In genomic region chr7:46369933-46370654, GRCh38 we compare ENCODE assay signal across 15 cellular contexts.
DNase-seq lines count a peak whose midpoint lies in the region; ATAC-seq and TF ChIP-seq lines count a peak whose summit lies in the region.
"Had no signal": no experiment of that assay in that cellular context is flagged by ENCODE, and none has a peak within 500 bp of the region (broad histone marks: within the 10 kb centered on the region; RNA-seq: fewer than 3 reads in every experiment).

No MANE protein-coding gene starts in this region.

- H3K4me1 Mint-ChIP-seq in progenitor cell of endocrine pancreas (ENCODE audit: low read depth) = no peaks in the 10 kb centered on the region
- no peaks in the 10 kb centered on the region for H3K4me1 Mint-ChIP-seq in T-helper 17 cell
- H3K4me1 Mint-ChIP-seq: naive B cell had no signal

- H3K27me3 ChIP-seq in ACC112 (ENCODE audit: insufficient read depth, low read length) (no peaks in the 10 kb centered on the region), HCT116 (ENCODE audit: insufficient read depth, low read length) (no peaks in the 10 kb centered on the region)
- H3K27me3 ChIP-seq: spleen had no signal

- TF ChIP-seq CTCF in HCT116 (IDR thresholded peaks at IDR 0.05 in 2 of 3, conservative IDR thresholded peaks at IDR 0.05 in 1 of 3; ENCODE audit: borderline replicate concordance in 1 of 3, insufficient read depth in 1 of 3, low read depth in 2 of 3, low read length in 2 of 3) (no peak), fibroblast of the aortic adventitia (IDR thresholded peaks at IDR 0.05; ENCODE audit: insufficient read depth, low read length) (no peak), progenitor cell of endocrine pancreas (IDR thresholded peaks at IDR 0.05; ENCODE audit: unreplicated experiment) (no peak)

- CTCF ChIA-PET in HCT116 (lab: Charles Lee) = no interaction called here

- H3K4me3 Mint-ChIP-seq in progenitor cell of endocrine pancreas (ENCODE audit: low read depth) = no peak overlapping the region
- no peak overlapping the region for H3K4me3 Mint-ChIP-seq in T-helper 17 cell
- H3K4me3 Mint-ChIP-seq: naive B cell had no signal

- H3K79me2 ChIP-seq in ACC112 (ENCODE audit: control insufficient read depth, insufficient read depth, low read length, unreplicated experiment) (no peaks in the 10 kb centered on the region), HCT116 (ENCODE audit: insufficient read depth, low read length) (no peaks in the 10 kb centered on the region)

- no peaks in the 10 kb centered on the region for H3K9me2 ChIP-seq in HCT116 (ENCODE audit: insufficient read depth)

- TF ChIP-seq POLR2A in HCT116 (IDR thresholded peaks at IDR 0.05; ENCODE audit: borderline replicate concordance, extremely low read depth, insufficient read depth, insufficient read length) = no peak

- H3K27me3 Mint-ChIP-seq in progenitor cell of endocrine pancreas (no peaks in the 10 kb centered on the region), T-helper 17 cell (no peaks in the 10 kb centered on the region)
- H3K27me3 Mint-ChIP-seq: naive B cell had no signal

- peak; percentile 7 for DNase-seq in HCT116 (ENCODE audit: low read depth, low spot score)
- DNase-seq in fibroblast of the aortic adventitia (ENCODE audit: low read depth) = peak; percentile 99
- no peak for DNase-seq in progenitor cell of endocrine pancreas (ENCODE audit: low spot score, unreplicated experiment)
- DNase-seq in T-helper 17 cell = no peak
- DNase-seq in activated CD8-positive, alpha-beta memory T cell treated with anti-CD3 and anti-CD28 coated beads for 24 hours = no peak
- DNase-seq: activated CD4-positive, alpha-beta T cell treated with anti-CD3 and anti-CD28 coated beads for 4 hours; activated effector memory CD4-positive, alpha-beta T cell treated with Interleukin-2 at 50 U/mL for 16 hours; dorsolateral prefrontal cortex; naive B cell; NCI-H146; spleen had no signal

- H2AFZ ChIP-seq in ACC112 (ENCODE audit: low read length, unreplicated experiment) (no peak overlapping the region), HCT116 (ENCODE audit: low read depth, low read length, poor library complexity, severe bottlenecking) (peak overlapping the region; percentile 24)

- H3K9me3 ChIP-seq in HCT116 (ENCODE audit: control insufficient read depth in 1 of 2, insufficient read depth in 1 of 2, low read depth in 1 of 2, low read length in 2 of 2) (no peaks in the 10 kb centered on the region), T-helper 17 cell (ENCODE audit: control insufficient read depth, low read length, poor library complexity, severe bottlenecking) (no peaks in the 10 kb centered on the region)
- H3K9me3 ChIP-seq: spleen had no signal

- intact Hi-C loops in HCT116 (cut with micrococcal nuclease) = no loop called here

- POLR2A ChIA-PET in HCT116 (lab: Charles Lee) = no interaction called here

- no TSS peak for BruUV-seq in HCT116 (replicated peaks; lab: Mats Ljungman, UMichigan)

- H3K36me3 Mint-ChIP-seq in progenitor cell of endocrine pancreas (ENCODE audit: insufficient read depth) (no peaks in the 10 kb centered on the region), T-helper 17 cell (ENCODE audit: low read depth) (no peaks in the 10 kb centered on the region)
- H3K36me3 Mint-ChIP-seq: naive B cell had no signal

- ATAC-seq in HCT116 = peak; percentile 72
- peak; percentile 93 for ATAC-seq in SK-N-SH treated with all-trans-retinoic acid at 6 μM for 48 hours
- ATAC-seq in T-helper 17 cell = no peak
- no peak for ATAC-seq in HG03571 (IDR thresholded peaks at IDR 0.05; ENCODE audit: unreplicated experiment)

- H3K36me3 ChIP-seq in ACC112 (ENCODE audit: insufficient read depth, low read length) (no peaks in the 10 kb centered on the region), HCT116 (ENCODE audit: control insufficient read depth in 1 of 2, insufficient read depth in 2 of 2, low read length in 2 of 2) (no peaks in the 10 kb centered on the region)
- H3K36me3 ChIP-seq: spleen had no signal

- no peak overlapping the region for H3K27ac Mint-ChIP-seq in progenitor cell of endocrine pancreas
- H3K27ac Mint-ChIP-seq in T-helper 17 cell = no peak overlapping the region
- H3K27ac Mint-ChIP-seq: naive B cell had no signal

- no peak overlapping the region for H3K4me3 ChIP-seq in ACC112 (ENCODE audit: low read depth, low read length)
- no peak overlapping the region for H3K4me3 ChIP-seq in HCT116 (replicated peaks in 1 of 2; ENCODE audit: low read depth in 1 of 2, low read length in 2 of 2)
- no peak overlapping the region for H3K4me3 ChIP-seq in fibroblast of the aortic adventitia (ENCODE audit: low read depth, low read length)
- H3K4me3 ChIP-seq: dorsolateral prefrontal cortex, spleen had no signal

- peaks cover 7% of the 10 kb centered on the region for H3K9me3 Mint-ChIP-seq in progenitor cell of endocrine pancreas (ENCODE audit: low read depth)

- H3K27ac ChIP-seq in ACC112 (ENCODE audit: low read depth, low read length) = peak overlapping the region; percentile 69
- no peak overlapping the region for H3K27ac ChIP-seq in HCT116 (ENCODE audit: low read depth, low read length)
- H3K27ac ChIP-seq: dorsolateral prefrontal cortex, HL-60 had no signal

- peak; percentile 19; the same call in 1 of the 2 replicates for TF ChIP-seq RAD21 in HCT116 (IDR thresholded peaks at IDR 0.05; ENCODE audit: low read depth)

- 0 out of 2 replicates have a peak overlapping the region, but pooled peaks have one; percentile 1 for H3K4me2 ChIP-seq in HCT116 (ENCODE audit: low read length)

- RAD21 ChIA-PET in HCT116 (lab: Charles Lee; ENCODE audit: low non-redundant PET in 1 of 2, low total read pairs in 2 of 2, uncharacterized antibody in 2 of 2, unreplicated experiment in 2 of 2) = no interaction called here

- H3K9ac ChIP-seq in HCT116 (ENCODE audit: low read length) = no peak overlapping the region

- no peaks in the 10 kb centered on the region for H4K20me1 ChIP-seq in HCT116 (ENCODE audit: insufficient read depth)

- peaks cover 10% of the 10 kb centered on the region for H3K4me1 ChIP-seq in ACC112 (ENCODE audit: control insufficient read depth, insufficient read depth, low read length, unreplicated experiment)
- peaks cover 9% of the 10 kb centered on the region in 2 experiments; a peak in 3 of 4 replicates for H3K4me1 ChIP-seq in HCT116 (ENCODE audit: control insufficient read depth in 1 of 2, insufficient read depth in 2 of 2, low read length in 2 of 2)
- H3K4me1 ChIP-seq: spleen had no signal

TF ChIP-seq in HCT116, 20 proteins besides CTCF, POLR2A, EP300 and RAD21 (continues in another document):
- TF ChIP-seq ELF1 (IDR thresholded peaks at IDR 0.05; ENCODE audit: borderline replicate concordance, low read depth) (no peak), ZNF274 (IDR thresholded peaks at IDR 0.05; ENCODE audit: low read depth, low read length) (no peak)
- TF ChIP-seq, protein P1, sequence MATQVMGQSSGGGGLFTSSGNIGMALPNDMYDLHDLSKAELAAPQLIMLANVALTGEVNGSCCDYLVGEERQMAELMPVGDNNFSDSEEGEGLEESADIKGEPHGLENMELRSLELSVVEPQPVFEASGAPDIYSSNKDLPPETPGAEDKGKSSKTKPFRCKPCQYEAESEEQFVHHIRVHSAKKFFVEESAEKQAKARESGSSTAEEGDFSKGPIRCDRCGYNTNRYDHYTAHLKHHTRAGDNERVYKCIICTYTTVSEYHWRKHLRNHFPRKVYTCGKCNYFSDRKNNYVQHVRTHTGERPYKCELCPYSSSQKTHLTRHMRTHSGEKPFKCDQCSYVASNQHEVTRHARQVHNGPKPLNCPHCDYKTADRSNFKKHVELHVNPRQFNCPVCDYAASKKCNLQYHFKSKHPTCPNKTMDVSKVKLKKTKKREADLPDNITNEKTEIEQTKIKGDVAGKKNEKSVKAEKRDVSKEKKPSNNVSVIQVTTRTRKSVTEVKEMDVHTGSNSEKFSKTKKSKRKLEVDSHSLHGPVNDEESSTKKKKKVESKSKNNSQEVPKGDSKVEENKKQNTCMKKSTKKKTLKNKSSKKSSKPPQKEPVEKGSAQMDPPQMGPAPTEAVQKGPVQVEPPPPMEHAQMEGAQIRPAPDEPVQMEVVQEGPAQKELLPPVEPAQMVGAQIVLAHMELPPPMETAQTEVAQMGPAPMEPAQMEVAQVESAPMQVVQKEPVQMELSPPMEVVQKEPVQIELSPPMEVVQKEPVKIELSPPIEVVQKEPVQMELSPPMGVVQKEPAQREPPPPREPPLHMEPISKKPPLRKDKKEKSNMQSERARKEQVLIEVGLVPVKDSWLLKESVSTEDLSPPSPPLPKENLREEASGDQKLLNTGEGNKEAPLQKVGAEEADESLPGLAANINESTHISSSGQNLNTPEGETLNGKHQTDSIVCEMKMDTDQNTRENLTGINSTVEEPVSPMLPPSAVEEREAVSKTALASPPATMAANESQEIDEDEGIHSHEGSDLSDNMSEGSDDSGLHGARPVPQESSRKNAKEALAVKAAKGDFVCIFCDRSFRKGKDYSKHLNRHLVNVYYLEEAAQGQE (IDR thresholded peaks at IDR 0.05; ENCODE audit: low read depth) = no peak

TF ChIP-seq in SK-N-SH treated with all-trans-retinoic acid at 6 μM for 48 hours, 23 proteins besides CTCF, POLR2A, EP300 and RAD21 (continues in another document):
- no peak for TF ChIP-seq ZFP30 (CRISPR knock-in tag; IDR thresholded peaks at IDR 0.05)
- TF ChIP-seq ISL1 (CRISPR knock-in tag; IDR thresholded peaks at IDR 0.05) = peak; percentile 97
- TF ChIP-seq ZNF8 (CRISPR knock-in tag; IDR thresholded peaks at IDR 0.05) = peak; percentile 15; the same call in 1 of the 2 replicates
- no peak for TF ChIP-seq ARNTL (CRISPR knock-in tag; IDR thresholded peaks at IDR 0.05; ENCODE audit: borderline replicate concordance, low read depth)
- no peak for TF ChIP-seq PPARA (CRISPR knock-in tag; IDR thresholded peaks at IDR 0.05; ENCODE audit: borderline replicate concordance)
- TF ChIP-seq, protein P2, sequence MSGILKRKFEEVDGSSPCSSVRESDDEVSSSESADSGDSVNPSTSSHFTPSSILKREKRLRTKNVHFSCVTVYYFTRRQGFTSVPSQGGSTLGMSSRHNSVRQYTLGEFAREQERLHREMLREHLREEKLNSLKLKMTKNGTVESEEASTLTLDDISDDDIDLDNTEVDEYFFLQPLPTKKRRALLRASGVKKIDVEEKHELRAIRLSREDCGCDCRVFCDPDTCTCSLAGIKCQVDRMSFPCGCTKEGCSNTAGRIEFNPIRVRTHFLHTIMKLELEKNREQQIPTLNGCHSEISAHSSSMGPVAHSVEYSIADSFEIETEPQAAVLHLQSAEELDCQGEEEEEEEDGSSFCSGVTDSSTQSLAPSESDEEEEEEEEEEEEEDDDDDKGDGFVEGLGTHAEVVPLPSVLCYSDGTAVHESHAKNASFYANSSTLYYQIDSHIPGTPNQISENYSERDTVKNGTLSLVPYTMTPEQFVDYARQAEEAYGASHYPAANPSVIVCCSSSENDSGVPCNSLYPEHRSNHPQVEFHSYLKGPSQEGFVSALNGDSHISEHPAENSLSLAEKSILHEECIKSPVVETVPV (CRISPR knock-in tag; IDR thresholded peaks at IDR 0.05) = no peak

Comparison
In these comparisons a context has a peak if more than half of its experiments do, and no peak if none do; other contexts are left out.
1. ATAC-seq: peak in HCT116 (single experiment) and SK-N-SH treated with all-trans-retinoic acid at 6 μM for 48 hours (single experiment); none in T-helper 17 cell (single experiment) and HG03571 (single experiment).
2. DNase-seq: peak in HCT116 (single experiment) and fibroblast of the aortic adventitia (single experiment); none in progenitor cell of endocrine pancreas (single experiment), T-helper 17 cell (0 of 3) and activated CD8-positive, alpha-beta memory T cell treated with anti-CD3 and anti-CD28 coated beads for 24 hours (single experiment).